ENCODE assay signal across 16 cellular contexts in genomic region chr14:95834491-95834890, GRCh38. TPM values are rescaled to one million over a fixed set of nuclear protein-coding genes. Genes with fewer than 3 reads are reported as not detected.
DNase-seq lines count a peak whose midpoint lies in the region; ATAC-seq and TF ChIP-seq lines count a peak whose summit lies in the region.
"Had no signal": no experiment of that assay in that cellular context is flagged by ENCODE, and none has a peak within 500 bp of the region (broad histone marks: within the 10 kb centered on the region; RNA-seq: fewer than 3 reads in every experiment).

No MANE protein-coding gene starts in this region.

- H3K27me3 Mint-ChIP-seq in T-helper 2 cell treated with Interferon-gamma antibody and Interleukin-4, amounts not matched to agents 5 μg/mL and 100 μg/mL, for 36 hours (ENCODE audit: low read depth) = no peaks in the 10 kb centered on the region

- no peak overlapping the region for H3K4me3 Mint-ChIP-seq in T-helper 2 cell treated with Interferon-gamma antibody and Interleukin-4, amounts not matched to agents 5 μg/mL and 100 μg/mL, for 36 hours
- H3K4me3 Mint-ChIP-seq: CD4-positive, alpha-beta T cell had no signal

- H2BK15ac ChIP-seq in neuronal stem cell (ENCODE audit: low read length) = no peak overlapping the region

- H3K4me2 ChIP-seq in neuronal stem cell (ENCODE audit: insufficient read depth, low read length, poor library complexity, severe bottlenecking) = no peak overlapping the region
- H3K4me2 ChIP-seq: A549 had no signal

- H2BK5ac ChIP-seq in neuronal stem cell (ENCODE audit: low read length) = no peak overlapping the region

- H3K4me3 ChIP-seq in right atrium auricular region = no peak overlapping the region
- H3K4me3 ChIP-seq in heart right ventricle = no peak overlapping the region
- H3K4me3 ChIP-seq in neuronal stem cell (ENCODE audit: low read length in 2 of 2) = no peak overlapping the region
- H3K4me3 ChIP-seq: A549 had no signal

- ATAC-seq in heart right ventricle (no peak), HG03039 (IDR thresholded peaks at IDR 0.05; ENCODE audit: unreplicated experiment) (no peak)
- ATAC-seq: A549 had no signal

- H2AK5ac ChIP-seq in neuronal stem cell (ENCODE audit: low read depth, low read length) = no peak overlapping the region

- H4K91ac ChIP-seq in neuronal stem cell (ENCODE audit: low read depth, low read length, poor library complexity) = no peak overlapping the region

- H2BK12ac ChIP-seq in neuronal stem cell (ENCODE audit: low read length) = no peak overlapping the region

- H3K14ac ChIP-seq in neuronal stem cell (ENCODE audit: low read length) = no peak overlapping the region

- no peaks in the 10 kb centered on the region for H3K36me3 Mint-ChIP-seq in T-helper 2 cell treated with Interferon-gamma antibody and Interleukin-4, amounts not matched to agents 5 μg/mL and 100 μg/mL, for 36 hours (ENCODE audit: low read depth)

- no peak overlapping the region for H3K27ac ChIP-seq in right atrium auricular region
- H3K27ac ChIP-seq in heart right ventricle = no peak overlapping the region
- H3K27ac ChIP-seq in neuronal stem cell (replicated peaks; ENCODE audit: low read length) = no peak overlapping the region
- H3K27ac ChIP-seq: 22Rv1, A549, C4-2B had no signal

- DNase-seq in right atrium auricular region (ENCODE audit: low spot score) (peak; percentile 21), heart right ventricle (no peak), islet precursor cell (peak; percentile 49), neuronal stem cell (ENCODE audit: low spot score) (no peak), SW 1271 (lab: John Stamatoyannopoulos, UW) (no peak)
- no peak for DNase-seq in T-helper 2 cell treated with Interferon-gamma antibody and Interleukin-4, amounts not matched to agents 5 μg/mL and 100 μg/mL, for 36 hours (ENCODE audit: low spot score)
- DNase-seq: AML-193; Caco-2; CD4-positive, alpha-beta T cell; HCEC 1CT had no signal

- intact Hi-C loops in heart right ventricle (cut with DNase I) = no loop called here

- H3K36me3 ChIP-seq in right atrium auricular region (no peaks in the 10 kb centered on the region), heart right ventricle (no peaks in the 10 kb centered on the region), neuronal stem cell (replicated peaks in 1 of 2; ENCODE audit: control insufficient read depth in 2 of 2, insufficient read depth in 2 of 2, low read length in 2 of 2) (no peaks in the 10 kb centered on the region)

- no peak overlapping the region for H3K9ac ChIP-seq in neuronal stem cell (ENCODE audit: low read depth, low read length, poor library complexity)

- peaks cover 8% of the 10 kb centered on the region for H3K9me3 Mint-ChIP-seq in T-helper 2 cell treated with Interferon-gamma antibody and Interleukin-4, amounts not matched to agents 5 μg/mL and 100 μg/mL, for 36 hours

- WGBS in heart right ventricle, 2 donors = 26 to 35% methylated on average over 2 of the region's 2 CpGs
- no CpG with 5 or more reads among the region's 2 CpGs for WGBS in neuronal stem cell (ENCODE audit: extremely low coverage in 2 of 2, insufficient read length in 2 of 2, insufficient replicate concordance in 1 of 2), 2 donors

- no peaks in the 10 kb centered on the region for H3K4me1 ChIP-seq in right atrium auricular region
- no peaks in the 10 kb centered on the region for H3K4me1 ChIP-seq in heart right ventricle
- H3K4me1 ChIP-seq in neuronal stem cell (ENCODE audit: control insufficient read depth in 2 of 2, insufficient read depth in 1 of 2, low read depth in 1 of 2, low read length in 2 of 2) = peaks cover 8 to 9% of the 10 kb centered on the region in 2 donors
- H3K4me1 ChIP-seq: A549, Caco-2 had no signal

- H3K27me3 ChIP-seq in right atrium auricular region = no peaks in the 10 kb centered on the region
- peaks cover 0 to 19% (median 13%) of the 10 kb centered on the region in 7 donors for H3K27me3 ChIP-seq in heart right ventricle
- H3K27me3 ChIP-seq in neuronal stem cell (ENCODE audit: control insufficient read depth in 3 of 3, insufficient read depth in 3 of 3, low read depth in 1 of 3, low read length in 3 of 3) = peaks cover 0 to 2% (median 0%) of the 10 kb centered on the region in 3 experiments

- no peaks in the 10 kb centered on the region for H3K79me1 ChIP-seq in neuronal stem cell (ENCODE audit: low read depth, low read length)

- H3K23ac ChIP-seq in neuronal stem cell (ENCODE audit: low read depth, low read length, poor library complexity) = no peak overlapping the region

- no peak overlapping the region for H3K27ac Mint-ChIP-seq in T-helper 2 cell treated with Interferon-gamma antibody and Interleukin-4, amounts not matched to agents 5 μg/mL and 100 μg/mL, for 36 hours
- H3K27ac Mint-ChIP-seq: CD4-positive, alpha-beta T cell had no signal

- no peak overlapping the region for H3K18ac ChIP-seq in neuronal stem cell (ENCODE audit: low read length)

- H2BK120ac ChIP-seq in neuronal stem cell (ENCODE audit: low read depth, low read length) = no peak overlapping the region

- no peaks in the 10 kb centered on the region for H3K9me3 ChIP-seq in right atrium auricular region
- H3K9me3 ChIP-seq in heart right ventricle = peaks cover 0 to 3% (median 0%) of the 10 kb centered on the region in 11 donors
- no peaks in the 10 kb centered on the region for H3K9me3 ChIP-seq in neuronal stem cell (replicated peaks in 1 of 2; ENCODE audit: control insufficient read depth in 2 of 2, insufficient read depth in 1 of 2, low read depth in 1 of 2, low read length in 2 of 2)
- H3K9me3 ChIP-seq: A549, Caco-2 had no signal

- TF ChIP-seq CTCF in right atrium auricular region (IDR thresholded peaks at IDR 0.05) (no peak), heart right ventricle (IDR thresholded peaks at IDR 0.05) (no peak)

- peak overlapping the region; percentile 87 for H2AFZ ChIP-seq in neuronal stem cell (ENCODE audit: low read length)

- H3K4me1 Mint-ChIP-seq in T-helper 2 cell treated with Interferon-gamma antibody and Interleukin-4, amounts not matched to agents 5 μg/mL and 100 μg/mL, for 36 hours (ENCODE audit: low read depth) = peaks cover 6% of the 10 kb centered on the region

- no peak overlapping the region for H4K8ac ChIP-seq in neuronal stem cell (ENCODE audit: low read depth, low read length)

- no peak overlapping the region for H3K4ac ChIP-seq in neuronal stem cell (ENCODE audit: low read length)

RNA-seq across cellular contexts. Expression of gene TUNAR, which starts 42.1 kb away (rescaled TPM):
- total RNA-seq in right atrium auricular region (not detected), heart right ventricle (not detected)
- polyA plus RNA-seq in heart right ventricle = not detected
- polyA plus RNA-seq in neuronal stem cell (2013, experiment 1 of 2) = 13.9 TPM
- 13.2 TPM for polyA plus RNA-seq in neuronal stem cell (2013, experiment 2 of 2)
- total RNA-seq: Caco-2; CD4-positive, alpha-beta T cell; HT-29 had no signal
- polyA plus RNA-seq: A549, BJ had no signal

Comparison
In these comparisons a context has a peak if more than half of its experiments do, and no peak if none do; other contexts are left out.
1. DNase-seq: peak in right atrium auricular region (single experiment) and islet precursor cell (single experiment); none in heart right ventricle (0 of 2), neuronal stem cell (single experiment), SW 1271 (0 of 2) and T-helper 2 cell treated with Interferon-gamma antibody and Interleukin-4, amounts not matched to agents 5 μg/mL and 100 μg/mL, for 36 hours (single experiment).